In genomic region chr19:34988119-34988518, GRCh38 we compare ENCODE assay signal across 24 cellular contexts. TPM values are rescaled to one million over a fixed set of nuclear protein-coding genes. Genes with fewer than 3 reads are reported as not detected.
"Had no signal": no experiment of that assay in that cellular context is flagged by ENCODE, and none has a peak within 500 bp of the region (broad histone marks: within the 10 kb centered on the region; RNA-seq: fewer than 3 reads in every experiment).

No MANE protein-coding gene starts in this region.

- ATAC-seq: activated CD8-positive, alpha-beta memory T cell treated with anti-CD3 and anti-CD28 coated beads, Interleukin-2, amount 10 ng/mL, durations not matched to agents 7 days and 5 days; activated naive CD8-positive, alpha-beta T cell treated with anti-CD3 and anti-CD28 coated beads, Interleukin-2, amount 50 U/mL, for 24 hours; body of pancreas; Panc1; Right ventricle myocardium inferior; T-cell had no signal

- H3K4me3 Mint-ChIP-seq: activated CD8-positive, alpha-beta memory T cell treated with anti-CD3 and anti-CD28 coated beads, Interleukin-2, amount 10 ng/mL, durations not matched to agents 7 days and 5 days; activated naive CD8-positive, alpha-beta T cell treated with anti-CD3 and anti-CD28 coated beads, Interleukin-2, amount 50 U/mL, for 24 hours; T-cell had no signal

- H3K36me3 Mint-ChIP-seq: T-cell had no signal

- DNase-seq: activated CD4-positive, alpha-beta T cell treated with anti-CD3 and anti-CD28 coated beads for 4 hours; activated CD4-positive, CD25-positive, alpha-beta regulatory T cell; activated CD8-positive, alpha-beta memory T cell treated with anti-CD3 and anti-CD28 coated beads, Interleukin-2, amount 10 ng/mL, durations not matched to agents 7 days and 5 days; activated effector memory CD4-positive, alpha-beta T cell treated with anti-CD3 and anti-CD28 coated beads, Interleukin-2, amount 50 U/mL, for 16 hours; activated naive CD4-positive, alpha-beta T cell treated with Interleukin-2 at 50 U/mL for 16 hours; activated naive CD8-positive, alpha-beta T cell treated with anti-CD3 and anti-CD28 coated beads, Interleukin-2, amount 50 U/mL, for 24 hours; amniotic stem cell; body of pancreas; central memory CD4-positive, alpha-beta T cell; IMR-90; Kasumi-1; KBM-7; NCI-H1930; NCI-H345; NCI-H510A; NCI-H526 treated with DMSO at 0.1 percent for 48 hours; OCI-M1; RPMI8226; T-cell had no signal

- H3K27me3 Mint-ChIP-seq: activated CD8-positive, alpha-beta memory T cell treated with anti-CD3 and anti-CD28 coated beads, Interleukin-2, amount 10 ng/mL, durations not matched to agents 7 days and 5 days; T-cell had no signal

- H3K27ac Mint-ChIP-seq: activated CD8-positive, alpha-beta memory T cell treated with anti-CD3 and anti-CD28 coated beads, Interleukin-2, amount 10 ng/mL, durations not matched to agents 7 days and 5 days had no signal

- H3K9me3 Mint-ChIP-seq: T-cell had no signal

RNA-seq across cellular contexts. Expression of gene HPN, which starts 53.4 kb away (rescaled TPM):
- total RNA-seq: activated CD8-positive, alpha-beta memory T cell treated with anti-CD3 and anti-CD28 coated beads, Interleukin-2, amount 10 ng/mL, durations not matched to agents 7 days and 5 days; activated naive CD4-positive, alpha-beta T cell treated with anti-CD3 and anti-CD28 coated beads, Interleukin-2, amount 50 U/mL, for 72 hours; bronchial epithelial cell; IMR-90; T-helper 2 cell treated with Interferon-gamma antibody and Interleukin-4, amounts not matched to agents 100 ng/mL and 5 ng/mL, for 36 hours had no signal
